ENCODE assay signal across 10 cellular contexts in genomic region chr20:32474009-32474716, GRCh38.
DNase-seq lines count a peak whose midpoint lies in the region; ATAC-seq and TF ChIP-seq lines count a peak whose summit lies in the region.
"Had no signal": no experiment of that assay in that cellular context is flagged by ENCODE, and none has a peak within 500 bp of the region (broad histone marks: within the 10 kb centered on the region; RNA-seq: fewer than 3 reads in every experiment).

No MANE protein-coding gene starts in this region.

- DNase-seq in AG09309 (ENCODE audit: low read depth) (no peak), ascending aorta (ENCODE audit: low spot score in 2 of 2) (no peak), left ventricle myocardium inferior (no peak), prostate gland (ENCODE audit: low spot score) (no peak)
- no peak for DNase-seq in activated naive CD4-positive, alpha-beta T cell treated with anti-CD3 and anti-CD28 coated beads, Interleukin-2, amount 10 ng/mL, durations not matched to agents 7 days and 5 days
- DNase-seq: activated naive CD8-positive, alpha-beta T cell treated with anti-CD3 and anti-CD28 coated beads, Interleukin-2, amount 10 ng/mL, durations not matched to agents 7 days and 5 days; NCI-H1694 had no signal

- peaks cover 14% of the 10 kb centered on the region for H3K4me1 Mint-ChIP-seq in activated naive CD4-positive, alpha-beta T cell treated with anti-CD3 and anti-CD28 coated beads, Interleukin-2, amount 10 ng/mL, durations not matched to agents 7 days and 5 days
- H3K4me1 Mint-ChIP-seq in activated T-helper 17 cell treated with anti-CD3 and anti-CD28 coated beads, Interleukin-2, amount 50 U/mL, for 72 hours: peaks cover 20% of the 10 kb centered on the region

- H3K9me3 Mint-ChIP-seq in activated naive CD4-positive, alpha-beta T cell treated with anti-CD3 and anti-CD28 coated beads, Interleukin-2, amount 10 ng/mL, durations not matched to agents 7 days and 5 days: no peaks in the 10 kb centered on the region
- no peaks in the 10 kb centered on the region for H3K9me3 Mint-ChIP-seq in activated T-helper 17 cell treated with anti-CD3 and anti-CD28 coated beads, Interleukin-2, amount 50 U/mL, for 72 hours
- H3K9me3 Mint-ChIP-seq: activated naive CD8-positive, alpha-beta T cell treated with anti-CD3 and anti-CD28 coated beads, Interleukin-2, amount 10 ng/mL, durations not matched to agents 7 days and 5 days had no signal

- CTCF ChIA-PET in activated naive CD4-positive, alpha-beta T cell treated with anti-CD3 and anti-CD28 coated beads, Interleukin-2, amount 10 ng/mL, durations not matched to agents 7 days and 5 days (lab: Charles Lee): interaction anchor here (1.5 kb wide), 1 partner anchor 16 kb away, joined by 3 read pairs; no protein-coding TSS in a partner anchor

- TF ChIP-seq CTCF in AG09309 (IDR thresholded peaks at IDR 0.05; ENCODE audit: control insufficient read depth, insufficient read depth, low read depth, low read length, missing control alignments): no peak
- TF ChIP-seq CTCF in ascending aorta (IDR thresholded peaks at IDR 0.05): no peak
- TF ChIP-seq CTCF in left ventricle myocardium inferior (IDR thresholded peaks at IDR 0.05; ENCODE audit: borderline replicate concordance): no peak
- no peak for TF ChIP-seq CTCF in prostate gland (IDR thresholded peaks at IDR 0.05)

- no peaks in the 10 kb centered on the region for H3K36me3 Mint-ChIP-seq in activated naive CD4-positive, alpha-beta T cell treated with anti-CD3 and anti-CD28 coated beads, Interleukin-2, amount 10 ng/mL, durations not matched to agents 7 days and 5 days
- H3K36me3 Mint-ChIP-seq in activated T-helper 17 cell treated with anti-CD3 and anti-CD28 coated beads, Interleukin-2, amount 50 U/mL, for 72 hours (ENCODE audit: low read depth): no peaks in the 10 kb centered on the region

- H3K4me3 Mint-ChIP-seq in activated naive CD4-positive, alpha-beta T cell treated with anti-CD3 and anti-CD28 coated beads, Interleukin-2, amount 10 ng/mL, durations not matched to agents 7 days and 5 days: no peak overlapping the region
- no peak overlapping the region for H3K4me3 Mint-ChIP-seq in activated T-helper 17 cell treated with anti-CD3 and anti-CD28 coated beads, Interleukin-2, amount 50 U/mL, for 72 hours
- H3K4me3 Mint-ChIP-seq: activated naive CD8-positive, alpha-beta T cell treated with anti-CD3 and anti-CD28 coated beads, Interleukin-2, amount 10 ng/mL, durations not matched to agents 7 days and 5 days had no signal

- H3K36me3 ChIP-seq in ascending aorta: no peaks in the 10 kb centered on the region
- H3K36me3 ChIP-seq in left ventricle myocardium inferior: peaks cover 4% of the 10 kb centered on the region
- H3K36me3 ChIP-seq in prostate gland: no peaks in the 10 kb centered on the region

- H3K27me3 Mint-ChIP-seq in activated naive CD4-positive, alpha-beta T cell treated with anti-CD3 and anti-CD28 coated beads, Interleukin-2, amount 10 ng/mL, durations not matched to agents 7 days and 5 days: no peaks in the 10 kb centered on the region
- no peaks in the 10 kb centered on the region for H3K27me3 Mint-ChIP-seq in activated T-helper 17 cell treated with anti-CD3 and anti-CD28 coated beads, Interleukin-2, amount 50 U/mL, for 72 hours
- H3K27me3 Mint-ChIP-seq: activated naive CD8-positive, alpha-beta T cell treated with anti-CD3 and anti-CD28 coated beads, Interleukin-2, amount 10 ng/mL, durations not matched to agents 7 days and 5 days had no signal

- WGBS in prostate gland: 51% methylated on average over 16 of the region's 18 CpGs

- peaks cover 10 to 20% of the 10 kb centered on the region in 2 donors for H3K4me1 ChIP-seq in ascending aorta
- H3K4me1 ChIP-seq in left ventricle myocardium inferior: peaks cover 87% of the 10 kb centered on the region
- peaks cover 27% of the 10 kb centered on the region for H3K4me1 ChIP-seq in prostate gland (replicated peaks)

- intact Hi-C loops in ascending aorta (cut with DNase I) (no loop called here), left ventricle myocardium inferior (cut with micrococcal nuclease) (no loop called here), prostate gland (cut with DNase I) (no loop called here)

- H3K4me3 ChIP-seq in AG09309 (ENCODE audit: control insufficient read depth, low read depth, low read length): peak overlapping the region; percentile 47
- peak overlapping the region; percentile 43 to 59 for H3K4me3 ChIP-seq in ascending aorta
- H3K4me3 ChIP-seq in left ventricle myocardium inferior: peak overlapping the region; percentile 56
- H3K4me3 ChIP-seq in prostate gland: peak overlapping the region in 1 of 2 donors; percentile 21

- ATAC-seq in HG02798 (IDR thresholded peaks at IDR 0.05; ENCODE audit: poor library complexity, unreplicated experiment) (no peak), GM18909 (IDR thresholded peaks at IDR 0.05; ENCODE audit: poor library complexity, unreplicated experiment) (no peak)
- ATAC-seq in activated T-helper 17 cell treated with anti-CD3 and anti-CD28 coated beads, Interleukin-2, amount 50 U/mL, for 72 hours (replicated peaks): no peak

- H3K27ac ChIP-seq in ascending aorta (peak overlapping the region; percentile 60 to 61), left ventricle myocardium inferior (replicated peaks) (peak overlapping the region; percentile 92), prostate gland (peak overlapping the region; percentile 82 to 83)

- no peak overlapping the region for H3K27ac Mint-ChIP-seq in activated naive CD4-positive, alpha-beta T cell treated with anti-CD3 and anti-CD28 coated beads, Interleukin-2, amount 10 ng/mL, durations not matched to agents 7 days and 5 days
- H3K27ac Mint-ChIP-seq in activated T-helper 17 cell treated with anti-CD3 and anti-CD28 coated beads, Interleukin-2, amount 50 U/mL, for 72 hours: no peak overlapping the region
- H3K27ac Mint-ChIP-seq: activated naive CD8-positive, alpha-beta T cell treated with anti-CD3 and anti-CD28 coated beads, Interleukin-2, amount 10 ng/mL, durations not matched to agents 7 days and 5 days had no signal

- H3K27me3 ChIP-seq in ascending aorta (no peaks in the 10 kb centered on the region), left ventricle myocardium inferior (ENCODE audit: low read depth) (no peaks in the 10 kb centered on the region), prostate gland (replicated peaks; ENCODE audit: insufficient read depth) (no peaks in the 10 kb centered on the region)

- TF ChIP-seq POLR2A in prostate gland (IDR thresholded peaks at IDR 0.05): no peak

- no peaks in the 10 kb centered on the region for H3K9me3 ChIP-seq in ascending aorta
- no peaks in the 10 kb centered on the region for H3K9me3 ChIP-seq in left ventricle myocardium inferior (replicated peaks)
- H3K9me3 ChIP-seq in prostate gland: no peaks in the 10 kb centered on the region
